1 cellular context compared by ENCODE assay signal in the genomic region with DNA sequence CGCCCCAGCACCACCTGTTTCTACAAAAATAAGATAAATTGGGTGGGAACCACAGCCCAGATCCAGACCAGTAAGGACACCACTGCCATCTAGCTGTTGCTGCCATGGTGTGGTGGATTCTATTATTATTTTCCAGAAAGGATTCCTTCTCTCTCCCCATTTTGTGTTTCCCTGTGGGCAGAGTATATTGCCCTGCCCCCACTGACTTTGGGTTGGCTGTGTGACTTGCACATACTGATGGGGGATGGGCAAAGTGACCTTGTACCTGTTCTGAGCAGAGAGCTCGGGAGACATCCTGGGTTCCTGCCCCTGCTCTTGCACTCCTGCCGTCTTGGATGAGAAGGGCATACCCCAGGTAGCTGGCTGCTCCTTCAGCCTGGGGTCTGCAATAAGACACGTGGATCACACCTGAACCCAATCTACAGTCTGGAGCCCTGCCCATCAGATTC.
TF ChIP-seq lines count a peak whose summit lies in the region.

No MANE protein-coding gene starts in this region.

TF ChIP-seq in IMR-90, 13 proteins besides CTCF, POLR2A, EP300 and RAD21:
- TF ChIP-seq SMC3 (IDR thresholded peaks at IDR 0.05; ENCODE audit: low read depth, low read length) (no peak; the same call in 1 of the 2 replicates), MXI1 (IDR thresholded peaks at IDR 0.05; ENCODE audit: borderline replicate concordance, low read depth, low read length) (no peak), CHD1 (IDR thresholded peaks at IDR 0.05; ENCODE audit: low read depth, low read length) (no peak), RFX5 (IDR thresholded peaks at IDR 0.05; ENCODE audit: low read depth, low read length) (no peak), MAFK (IDR thresholded peaks at IDR 0.05; ENCODE audit: low read depth, low read length) (no peak), RCOR1 (IDR thresholded peaks at IDR 0.05; ENCODE audit: insufficient replicate concordance, low read length) (no peak), NFE2L2 (IDR thresholded peaks at IDR 0.05; ENCODE audit: low read depth, low read length) (no peak), MAZ (IDR thresholded peaks at IDR 0.05; ENCODE audit: borderline replicate concordance, low read depth, low read length) (no peak), CEBPB (IDR thresholded peaks at IDR 0.05; ENCODE audit: low read depth, low read length) (no peak), FOS (IDR thresholded peaks at IDR 0.05; ENCODE audit: low read depth, low read length) (no peak), BHLHE40 (IDR thresholded peaks at IDR 0.05; ENCODE audit: low read depth, low read length) (no peak)
- TF ChIP-seq, protein P1, sequence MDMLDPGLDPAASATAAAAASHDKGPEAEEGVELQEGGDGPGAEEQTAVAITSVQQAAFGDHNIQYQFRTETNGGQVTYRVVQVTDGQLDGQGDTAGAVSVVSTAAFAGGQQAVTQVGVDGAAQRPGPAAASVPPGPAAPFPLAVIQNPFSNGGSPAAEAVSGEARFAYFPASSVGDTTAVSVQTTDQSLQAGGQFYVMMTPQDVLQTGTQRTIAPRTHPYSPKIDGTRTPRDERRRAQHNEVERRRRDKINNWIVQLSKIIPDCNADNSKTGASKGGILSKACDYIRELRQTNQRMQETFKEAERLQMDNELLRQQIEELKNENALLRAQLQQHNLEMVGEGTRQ (IDR thresholded peaks at IDR 0.05; ENCODE audit: low read depth, low read length): no peak
- TF ChIP-seq, protein P2, sequence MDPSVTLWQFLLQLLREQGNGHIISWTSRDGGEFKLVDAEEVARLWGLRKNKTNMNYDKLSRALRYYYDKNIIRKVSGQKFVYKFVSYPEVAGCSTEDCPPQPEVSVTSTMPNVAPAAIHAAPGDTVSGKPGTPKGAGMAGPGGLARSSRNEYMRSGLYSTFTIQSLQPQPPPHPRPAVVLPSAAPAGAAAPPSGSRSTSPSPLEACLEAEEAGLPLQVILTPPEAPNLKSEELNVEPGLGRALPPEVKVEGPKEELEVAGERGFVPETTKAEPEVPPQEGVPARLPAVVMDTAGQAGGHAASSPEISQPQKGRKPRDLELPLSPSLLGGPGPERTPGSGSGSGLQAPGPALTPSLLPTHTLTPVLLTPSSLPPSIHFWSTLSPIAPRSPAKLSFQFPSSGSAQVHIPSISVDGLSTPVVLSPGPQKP (IDR thresholded peaks at IDR 0.05; ENCODE audit: borderline replicate concordance, low read depth, low read length): no peak
